In the genomic region with DNA sequence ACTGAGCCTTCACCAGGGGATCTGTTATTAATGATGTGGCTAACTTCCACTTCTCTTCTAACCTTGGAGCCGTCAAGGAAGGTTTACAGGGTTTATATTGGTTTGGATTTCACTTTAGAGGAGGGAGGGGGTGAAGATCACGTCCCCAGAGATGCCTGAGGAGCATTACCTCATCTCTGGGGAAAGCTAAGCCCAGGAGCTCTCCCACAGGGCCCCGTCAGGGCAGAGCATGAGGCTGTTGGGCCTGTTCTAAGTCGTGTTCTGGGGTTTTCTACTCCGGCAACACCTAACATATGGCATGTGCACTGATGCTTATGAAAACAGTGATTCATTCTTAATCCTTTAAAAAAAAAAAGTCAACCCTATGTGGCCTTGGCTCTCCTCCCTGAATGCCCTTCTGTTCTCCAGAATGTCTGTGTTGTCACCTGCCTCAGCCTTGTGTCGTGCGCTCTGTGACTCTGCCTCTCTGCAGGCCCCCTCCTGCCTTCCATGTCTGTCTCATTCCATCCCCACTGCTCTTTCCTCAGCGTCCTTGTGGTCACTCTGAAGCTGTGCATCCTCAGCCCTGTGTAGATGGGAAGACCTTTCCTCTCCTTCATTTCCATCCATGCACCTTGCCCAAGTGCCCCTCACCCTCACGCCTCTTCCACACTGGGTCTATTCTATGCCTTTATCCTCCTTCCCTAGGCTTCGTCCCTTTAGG, we compare ENCODE assay signal across 10 cellular contexts.
A peak's percentile ranks its signal among the peaks of the same experiment; 100 is the strongest.
DNase-seq lines count a peak whose midpoint lies in the region; ATAC-seq and TF ChIP-seq lines count a peak whose summit lies in the region.
"Had no signal": no experiment of that assay in that cellular context is flagged by ENCODE, and none has a peak within 500 bp of the region (broad histone marks: within the 10 kb centered on the region; RNA-seq: fewer than 3 reads in every experiment).

No MANE protein-coding gene starts in this region.

- H3K36me3 ChIP-seq in BE2C: no peaks in the 10 kb centered on the region

- no peak for ATAC-seq in HG02970 (IDR thresholded peaks at IDR 0.05; ENCODE audit: low FRiP score, unreplicated experiment)

- TF ChIP-seq CTCF in retinal pigment epithelial cell (conservative IDR thresholded peaks at IDR 0.05; ENCODE audit: low read depth, low read length) (no peak), BE2C (IDR thresholded peaks at IDR 0.05; ENCODE audit: low read depth, low read length) (no peak)

- no peaks in the 10 kb centered on the region for H3K4me1 ChIP-seq in BE2C

- H3K4me3 ChIP-seq in retinal pigment epithelial cell (ENCODE audit: low read length) (no peak overlapping the region), BE2C (ENCODE audit: low read depth, low read length) (no peak overlapping the region)

- H3K27me3 ChIP-seq in BE2C: no peaks in the 10 kb centered on the region

- DNase-seq in GM03348 (ENCODE audit: low spot score) (peak; percentile 45), NCI-H446 treated with DMSO at 0.1 percent for 48 hours (lab: John Stamatoyannopoulos, UW) (peak; percentile 96), epidermal melanocyte (ENCODE audit: insufficient read length, low spot score) (peak; percentile 23), retinal pigment epithelial cell (ENCODE audit: low read depth) (peak; percentile 92), BE2C (no peak), COR-L47 (lab: John Stamatoyannopoulos, UW) (no peak)
- DNase-seq: activated effector memory CD4-positive, alpha-beta T cell treated with Interleukin-2 at 50 U/mL for 16 hours; hypothalamus; SIG-M5 had no signal

- no peaks in the 10 kb centered on the region for H3K9me3 ChIP-seq in BE2C

Comparison
In these comparisons a context has a peak if more than half of its experiments do, and no peak if none do; other contexts are left out.
1. DNase-seq: peak in GM03348 (single experiment), NCI-H446 treated with DMSO at 0.1 percent for 48 hours (single experiment), epidermal melanocyte (single experiment) and retinal pigment epithelial cell (single experiment); none in BE2C (single experiment) and COR-L47 (single experiment).